Comparison of ENCODE assay signal across 1 cellular context in genomic region chr2:152334701-152335015, GRCh38.
TF ChIP-seq lines count a peak whose summit lies in the region.

No MANE protein-coding gene starts in this region.

TF ChIP-seq in liver, 16 proteins besides CTCF, POLR2A, EP300 and RAD21 (continued from another document):
- TF ChIP-seq GABPA (IDR thresholded peaks at IDR 0.05 in 1 of 2, conservative IDR thresholded peaks at IDR 0.05 in 1 of 2) (no peak), HNF4G (IDR thresholded peaks at IDR 0.05) (no peak), SP1 (IDR thresholded peaks at IDR 0.05) (no peak)
